23 cellular contexts compared by ENCODE assay signal in genomic region chr16:30931068-30931655, GRCh38.
"Had no signal": no experiment of that assay in that cellular context is flagged by ENCODE, and none has a peak within 500 bp of the region (broad histone marks: within the 10 kb centered on the region; RNA-seq: fewer than 3 reads in every experiment).

No MANE protein-coding gene starts in this region.

- H3K27ac ChIP-seq: adrenal gland, body of pancreas, left lung, psoas muscle, spleen, transverse colon had no signal

- ATAC-seq: body of pancreas, esophagus mucosa, left lung, psoas muscle, T-cell had no signal

- DNase-seq: activated CD4-positive, alpha-beta memory T cell treated with anti-CD3 and anti-CD28 coated beads for 36 hours; activated CD4-positive, alpha-beta T cell treated with anti-CD3 and anti-CD28 coated beads for 4 hours; activated CD4-positive, CD25-positive, alpha-beta regulatory T cell; activated CD8-positive, alpha-beta memory T cell treated with anti-CD3 and anti-CD28 coated beads, Interleukin-2, amount 50 U/mL, for 4 hours; activated effector memory CD4-positive, alpha-beta T cell treated with anti-CD3 and anti-CD28 coated beads, Interleukin-2, amount 50 U/mL, for 16 hours; activated naive CD4-positive, alpha-beta T cell treated with anti-CD3 and anti-CD28 coated beads for 36 hours; activated naive CD8-positive, alpha-beta T cell treated with anti-CD3 and anti-CD28 coated beads for 36 hours; activated T-cell treated with anti-CD3 and anti-CD28 coated beads, Interleukin-2, amount 50 U/mL, for 1 hour; adrenal gland; aorta; body of pancreas; endodermal cell; foreskin fibroblast; kidney glomerular epithelial cell; left lung; psoas muscle; spleen; stimulated activated naive CD4-positive, alpha-beta T cell treated with Interleukin-2 at 50 U/mL for 16 hours; T-cell; transverse colon had no signal

- H3K27me3 Mint-ChIP-seq: activated CD4-positive, alpha-beta memory T cell treated with anti-CD3 and anti-CD28 coated beads for 36 hours; activated naive CD8-positive, alpha-beta T cell treated with anti-CD3 and anti-CD28 coated beads for 36 hours; T-cell had no signal

- H3K27me3 ChIP-seq: adrenal gland, body of pancreas, left lung, spleen, transverse colon had no signal

- H3K4me1 ChIP-seq: adrenal gland, body of pancreas, left lung, psoas muscle, transverse colon had no signal

- H3K9me3 ChIP-seq: adrenal gland, body of pancreas, left lung, psoas muscle, spleen, transverse colon had no signal

- H3K4me3 Mint-ChIP-seq: activated CD4-positive, alpha-beta memory T cell treated with anti-CD3 and anti-CD28 coated beads for 36 hours; activated naive CD4-positive, alpha-beta T cell treated with anti-CD3 and anti-CD28 coated beads for 36 hours; activated naive CD8-positive, alpha-beta T cell treated with anti-CD3 and anti-CD28 coated beads for 36 hours; activated T-helper 1 cell treated with anti-CD3 and anti-CD28 coated beads, Interleukin-12 subunit alpha, Interleukin-12 subunit beta, Interleukin-2, Interleukin-4 antibody, amounts not matched to agents 30 ng/mL and 10 ng/mL and 1 ng/mL, durations not matched to agents 14 hours and 24 hours and 36 hours; endodermal cell; nephron; T-cell had no signal

- H3K27ac Mint-ChIP-seq: activated CD4-positive, alpha-beta memory T cell treated with anti-CD3 and anti-CD28 coated beads for 36 hours; activated naive CD4-positive, alpha-beta T cell treated with anti-CD3 and anti-CD28 coated beads for 36 hours; activated naive CD8-positive, alpha-beta T cell treated with anti-CD3 and anti-CD28 coated beads for 36 hours; activated T-helper 1 cell treated with anti-CD3 and anti-CD28 coated beads, Interleukin-12 subunit alpha, Interleukin-12 subunit beta, Interleukin-2, Interleukin-4 antibody, amounts not matched to agents 30 ng/mL and 10 ng/mL and 1 ng/mL, durations not matched to agents 14 hours and 24 hours and 36 hours; endodermal cell; nephron; T-cell had no signal

- H3K9me3 Mint-ChIP-seq: activated CD4-positive, alpha-beta memory T cell treated with anti-CD3 and anti-CD28 coated beads for 36 hours; activated naive CD4-positive, alpha-beta T cell treated with anti-CD3 and anti-CD28 coated beads for 36 hours; activated naive CD8-positive, alpha-beta T cell treated with anti-CD3 and anti-CD28 coated beads for 36 hours; activated T-helper 1 cell treated with anti-CD3 and anti-CD28 coated beads, Interleukin-12 subunit alpha, Interleukin-12 subunit beta, Interleukin-2, Interleukin-4 antibody, amounts not matched to agents 30 ng/mL and 10 ng/mL and 1 ng/mL, durations not matched to agents 14 hours and 24 hours and 36 hours; endodermal cell; nephron; T-cell had no signal

- H3K4me3 ChIP-seq: adrenal gland, body of pancreas, left lung, psoas muscle, spleen, transverse colon had no signal
